In the genomic region with DNA sequence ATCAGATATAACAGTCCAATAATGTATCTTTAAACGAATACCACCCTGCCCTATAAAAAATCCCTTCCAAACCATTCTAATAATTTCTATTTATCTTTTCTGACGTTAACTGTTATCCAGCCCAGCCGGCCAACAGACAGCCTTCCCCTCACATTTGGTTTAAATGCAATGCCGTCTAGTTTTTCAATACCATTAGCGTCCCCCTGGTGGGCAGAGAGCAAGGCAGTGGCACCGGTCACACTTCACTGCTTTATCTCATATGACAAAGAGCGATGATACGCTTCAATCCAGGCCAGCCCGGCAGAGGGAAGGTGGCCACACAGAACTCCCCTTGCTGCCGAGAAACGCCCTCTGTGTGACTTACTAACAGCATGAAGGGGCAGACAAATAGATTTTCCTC, we compare ENCODE assay signal across 1 cellular context.
A peak's percentile ranks its signal among the peaks of the same experiment; 100 is the strongest.
TF ChIP-seq lines count a peak whose summit lies in the region.

No MANE protein-coding gene starts in this region.

TF ChIP-seq in SK-N-SH, 30 proteins besides CTCF, POLR2A, EP300 and RAD21 (continued from another document):
- TF ChIP-seq, protein P1, sequence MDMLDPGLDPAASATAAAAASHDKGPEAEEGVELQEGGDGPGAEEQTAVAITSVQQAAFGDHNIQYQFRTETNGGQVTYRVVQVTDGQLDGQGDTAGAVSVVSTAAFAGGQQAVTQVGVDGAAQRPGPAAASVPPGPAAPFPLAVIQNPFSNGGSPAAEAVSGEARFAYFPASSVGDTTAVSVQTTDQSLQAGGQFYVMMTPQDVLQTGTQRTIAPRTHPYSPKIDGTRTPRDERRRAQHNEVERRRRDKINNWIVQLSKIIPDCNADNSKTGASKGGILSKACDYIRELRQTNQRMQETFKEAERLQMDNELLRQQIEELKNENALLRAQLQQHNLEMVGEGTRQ (IDR thresholded peaks at IDR 0.05; ENCODE audit: borderline replicate concordance, low read depth, low read length), result no peak
- no peak for TF ChIP-seq RFX5 (IDR thresholded peaks at IDR 0.05; ENCODE audit: low read length)
- TF ChIP-seq FOXJ3 (CRISPR knock-in tag; IDR thresholded peaks at IDR 0.05), result no peak
- TF ChIP-seq FOSL2 (IDR thresholded peaks at IDR 0.05; ENCODE audit: borderline replicate concordance, low read depth), result no peak
- TF ChIP-seq MEF2A (IDR thresholded peaks at IDR 0.05; ENCODE audit: borderline replicate concordance, low read depth), result no peak
- TF ChIP-seq SIN3A (IDR thresholded peaks at IDR 0.05; ENCODE audit: borderline replicate concordance, low read depth, low read length), result no peak
- TF ChIP-seq POLR2AphosphoS5 (IDR thresholded peaks at IDR 0.05; ENCODE audit: low read depth, low read length), result no peak
- TF ChIP-seq, protein P2, sequence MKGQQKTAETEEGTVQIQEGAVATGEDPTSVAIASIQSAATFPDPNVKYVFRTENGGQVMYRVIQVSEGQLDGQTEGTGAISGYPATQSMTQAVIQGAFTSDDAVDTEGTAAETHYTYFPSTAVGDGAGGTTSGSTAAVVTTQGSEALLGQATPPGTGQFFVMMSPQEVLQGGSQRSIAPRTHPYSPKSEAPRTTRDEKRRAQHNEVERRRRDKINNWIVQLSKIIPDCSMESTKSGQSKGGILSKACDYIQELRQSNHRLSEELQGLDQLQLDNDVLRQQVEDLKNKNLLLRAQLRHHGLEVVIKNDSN (IDR thresholded peaks at IDR 0.05; ENCODE audit: borderline replicate concordance, low read depth), result no peak
- no peak for TF ChIP-seq TAF1 (IDR thresholded peaks at IDR 0.05; ENCODE audit: borderline replicate concordance, low read depth, low read length)
- TF ChIP-seq YY1 (IDR thresholded peaks at IDR 0.05; ENCODE audit: low read depth), result no peak
- peak; percentile 42; the same call in 1 of the 2 replicates for TF ChIP-seq SMC3 (IDR thresholded peaks at IDR 0.05; ENCODE audit: low read depth, low read length)
- TF ChIP-seq TCF12 (IDR thresholded peaks at IDR 0.05), result no peak
- no peak; the same call in 1 of the 2 replicates for TF ChIP-seq MXI1 (IDR thresholded peaks at IDR 0.05; ENCODE audit: low read depth, low read length)
- TF ChIP-seq GATA2 (CRISPR knock-in tag; IDR thresholded peaks at IDR 0.05), result peak; percentile 28; the same call in 1 of the 2 replicates
- peak; percentile 13 for TF ChIP-seq CHD2 (IDR thresholded peaks at IDR 0.05; ENCODE audit: low read length, partially characterized antibody)
